Comparison of ENCODE assay signal across 17 cellular contexts in genomic region chr9:87076825-87077224, GRCh38.
A peak's percentile ranks its signal among the peaks of the same experiment; 100 is the strongest.
DNase-seq lines count a peak whose midpoint lies in the region; ATAC-seq and TF ChIP-seq lines count a peak whose summit lies in the region.
"Had no signal": no experiment of that assay in that cellular context is flagged by ENCODE, and none has a peak within 500 bp of the region (broad histone marks: within the 10 kb centered on the region; RNA-seq: fewer than 3 reads in every experiment).

No MANE protein-coding gene starts in this region.

- no peaks in the 10 kb centered on the region for H3K4me1 Mint-ChIP-seq in endodermal cell
- H3K4me1 Mint-ChIP-seq: B cell; CD4-positive, alpha-beta memory T cell had no signal

- intact Hi-C loops in aorta (cut with DNase I): no loop called here

- no peak for TF ChIP-seq POLR2A in erythroblast (IDR thresholded peaks at IDR 0.05; ENCODE audit: low read length)

- TF ChIP-seq CTCF in RWPE1 (conservative IDR thresholded peaks at IDR 0.05; ENCODE audit: low read depth) (no peak), endodermal cell (conservative IDR thresholded peaks at IDR 0.05) (no peak)

- H3K27me3 ChIP-seq in endodermal cell (ENCODE audit: control insufficient read depth, insufficient read depth, low read length, poor library complexity, severe bottlenecking) (no peaks in the 10 kb centered on the region), aorta (ENCODE audit: control insufficient read depth in 1 of 2, insufficient read depth in 2 of 2, low read length in 1 of 2) (no peaks in the 10 kb centered on the region)

- whole genome bisulfite sequencing in endodermal cell (ENCODE audit: insufficient coverage in 1 of 2, insufficient read length in 1 of 2), 2 experiments: 95% methylated on average over 2 of the region's 2 CpGs; no CpG with 5 or more reads in 1 of the 2 experiments
- WGBS in aorta, 2 donors: 90 to 94% methylated on average over 2 of the region's 2 CpGs

- H3K27ac Mint-ChIP-seq in endodermal cell: no peak overlapping the region
- H3K27ac Mint-ChIP-seq: B cell; CD4-positive, alpha-beta memory T cell had no signal

- no peaks in the 10 kb centered on the region for H3K36me3 ChIP-seq in endodermal cell (ENCODE audit: control insufficient read depth, insufficient read depth, low read length)
- no peaks in the 10 kb centered on the region for H3K36me3 ChIP-seq in aorta (ENCODE audit: control insufficient read depth in 1 of 2, insufficient read depth in 2 of 2, low read length in 1 of 2)
- H3K36me3 ChIP-seq: HAP-1 had no signal

- peaks cover 20% of the 10 kb centered on the region for H3K9me3 Mint-ChIP-seq in endodermal cell

- CTCF ChIA-PET in RWPE1 (lab: Yijun Ruan, JAX): no interaction called here

- no peaks in the 10 kb centered on the region for H3K27me3 Mint-ChIP-seq in endodermal cell (ENCODE audit: insufficient read depth)
- H3K27me3 Mint-ChIP-seq: B cell; CD4-positive, alpha-beta memory T cell had no signal

- ATAC-seq in aorta (ENCODE audit: low FRiP score): no peak
- ATAC-seq: PC-3 had no signal

- peak; percentile 22 for DNase-seq in EL
- peak; percentile 12 for DNase-seq in RWPE1 (ENCODE audit: low spot score)
- DNase-seq in cerebellum (ENCODE audit: low spot score): peak; percentile 17
- DNase-seq in kidney tubule cell (ENCODE audit: low spot score): peak; percentile 70
- no peak for DNase-seq in amniotic stem cell (lab: John Stamatoyannopoulos, UW)
- no peak for DNase-seq in erythroblast (lab: John Stamatoyannopoulos, UW)
- DNase-seq in endodermal cell: no peak
- no peak for DNase-seq in aorta
- DNase-seq: ACHN; CD4-positive, alpha-beta memory T cell; DND-41; NCI-H1092; NCI-H2107; NCI-H446; PC-3 had no signal

- H3K4me3 Mint-ChIP-seq in endodermal cell: no peak overlapping the region
- H3K4me3 Mint-ChIP-seq: B cell; CD4-positive, alpha-beta memory T cell had no signal

- H3K27ac ChIP-seq in RWPE1: no peak overlapping the region
- no peak overlapping the region for H3K27ac ChIP-seq in endodermal cell (ENCODE audit: low read depth, low read length)
- H3K27ac ChIP-seq in aorta (ENCODE audit: low read depth in 1 of 2, low read length in 2 of 2): no peak overlapping the region

- H3K4me1 ChIP-seq in endodermal cell (ENCODE audit: control insufficient read depth, insufficient read depth, low read length) (no peaks in the 10 kb centered on the region), aorta (ENCODE audit: control insufficient read depth in 1 of 2, insufficient read depth in 2 of 2, low read length in 2 of 2) (peaks cover 0 to 5% of the 10 kb centered on the region in 2 donors)
- H3K4me1 ChIP-seq: HAP-1 had no signal

- H3K4me3 ChIP-seq in endodermal cell (ENCODE audit: low read length): no peak overlapping the region
- no peak overlapping the region for H3K4me3 ChIP-seq in aorta (ENCODE audit: low read length in 2 of 2)
- H3K4me3 ChIP-seq: HAP-1 had no signal

- H3K36me3 Mint-ChIP-seq in endodermal cell (ENCODE audit: low read depth): no peaks in the 10 kb centered on the region
- H3K36me3 Mint-ChIP-seq: CD4-positive, alpha-beta memory T cell had no signal

- H3K9me3 ChIP-seq in endodermal cell (ENCODE audit: control insufficient read depth, low read length) (peaks cover 8% of the 10 kb centered on the region), aorta (ENCODE audit: control insufficient read depth, low read length) (no peaks in the 10 kb centered on the region)
- H3K9me3 ChIP-seq: HAP-1 had no signal

- POLR2A ChIA-PET in RWPE1 (lab: Yijun Ruan, JAX; ENCODE audit: low non-redundant PET): no interaction called here

- H3K9ac ChIP-seq in endodermal cell (ENCODE audit: extremely low read depth, low read length, poor library complexity, severe bottlenecking): no peak overlapping the region

Comparison
In these comparisons a context has a peak if more than half of its experiments do, and no peak if none do; other contexts are left out.
1. DNase-seq: peak in EL (single experiment), RWPE1 (single experiment), cerebellum (single experiment) and kidney tubule cell (single experiment); none in amniotic stem cell (single experiment), erythroblast (0 of 2), endodermal cell (single experiment) and aorta (0 of 2).